Comparison of ENCODE assay signal across 15 cellular contexts in the genomic region with DNA sequence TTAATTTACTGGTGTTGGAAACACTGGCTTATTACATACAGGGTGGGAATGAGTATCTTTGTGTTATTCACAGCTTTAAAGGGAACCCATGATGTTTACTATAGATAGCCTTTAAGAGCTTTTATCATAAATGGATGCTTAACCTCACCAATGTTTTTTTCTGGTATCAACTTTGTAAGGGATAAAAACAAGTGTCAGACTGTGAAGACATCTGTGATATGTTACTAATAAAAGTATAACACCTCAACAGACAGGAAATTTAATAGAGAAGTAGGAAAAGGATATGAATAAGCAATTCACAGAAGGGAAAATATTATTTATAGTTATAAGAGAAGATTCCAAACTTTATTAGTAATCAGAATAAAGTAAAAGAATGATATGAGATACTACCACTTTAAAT. TPM values are rescaled to one million over a fixed set of nuclear protein-coding genes. Genes with fewer than 3 reads are reported as not detected.
DNase-seq lines count a peak whose midpoint lies in the region; ATAC-seq and TF ChIP-seq lines count a peak whose summit lies in the region.
"Had no signal": no experiment of that assay in that cellular context is flagged by ENCODE, and none has a peak within 500 bp of the region (broad histone marks: within the 10 kb centered on the region; RNA-seq: fewer than 3 reads in every experiment).

No MANE protein-coding gene starts in this region.

- no peak for TF ChIP-seq POLR2A in tibial nerve (IDR thresholded peaks at IDR 0.05)

- H3K4me1 ChIP-seq in OCI-LY3 (ENCODE audit: low read length) (peaks cover 43% of the 10 kb centered on the region), tibial nerve (peaks cover 0 to 3% (median 0%) of the 10 kb centered on the region in 4 donors)

- peak overlapping the region; percentile 92 for H3K27ac Mint-ChIP-seq in activated T-cell treated with anti-CD3 and anti-CD28 coated beads, Interleukin-2, amount 50 U/mL, for 72 hours
- H3K27ac Mint-ChIP-seq in stimulated activated effector memory CD8-positive, alpha-beta T cell treated with anti-CD3 and anti-CD28 coated beads, Interleukin-12 subunit alpha, Interleukin-12 subunit beta, amount 100 ng/mL, for 72 hours = peak overlapping the region; percentile 86

- H3K9me3 ChIP-seq in OCI-LY3 (ENCODE audit: insufficient read depth, low read length) (no peaks in the 10 kb centered on the region), tibial nerve (no peaks in the 10 kb centered on the region)

- H3K36me3 ChIP-seq in OCI-LY3 (replicated peaks; ENCODE audit: low read depth, low read length) (peaks cover 37% of the 10 kb centered on the region), tibial nerve (peaks cover 0 to 75% (median 7%) of the 10 kb centered on the region in 3 donors)

- H3K9ac ChIP-seq in OCI-LY3 (ENCODE audit: low read length) = no peak overlapping the region

- no peak for TF ChIP-seq EP300 in tibial nerve (IDR thresholded peaks at IDR 0.05)

- TF ChIP-seq CTCF in OCI-LY3 (IDR thresholded peaks at IDR 0.05; ENCODE audit: low read depth, low read length) (no peak), tibial nerve (IDR thresholded peaks at IDR 0.05) (no peak)

- H3K4me1 Mint-ChIP-seq in activated T-cell treated with anti-CD3 and anti-CD28 coated beads, Interleukin-2, amount 50 U/mL, for 72 hours (ENCODE audit: low read depth) = peaks cover 35% of the 10 kb centered on the region
- H3K4me1 Mint-ChIP-seq in stimulated activated effector memory CD8-positive, alpha-beta T cell treated with anti-CD3 and anti-CD28 coated beads, Interleukin-12 subunit alpha, Interleukin-12 subunit beta, amount 100 ng/mL, for 72 hours = peaks cover 46% of the 10 kb centered on the region

- peaks cover 13 to 33% of the 10 kb centered on the region in 2 donors for H3K36me3 Mint-ChIP-seq in activated T-cell treated with anti-CD3 and anti-CD28 coated beads, Interleukin-2, amount 50 U/mL, for 72 hours (ENCODE audit: insufficient read depth in 2 of 2)
- peaks cover 22% of the 10 kb centered on the region for H3K36me3 Mint-ChIP-seq in stimulated activated effector memory CD8-positive, alpha-beta T cell treated with anti-CD3 and anti-CD28 coated beads, Interleukin-12 subunit alpha, Interleukin-12 subunit beta, amount 100 ng/mL, for 72 hours

- H4K20me1 ChIP-seq in OCI-LY3 (ENCODE audit: insufficient read depth, low read length) = peaks cover 17% of the 10 kb centered on the region

- H3K4me3 Mint-ChIP-seq in activated T-cell treated with anti-CD3 and anti-CD28 coated beads, Interleukin-2, amount 50 U/mL, for 72 hours = no peak overlapping the region
- peak overlapping the region; percentile 15 for H3K4me3 Mint-ChIP-seq in stimulated activated effector memory CD8-positive, alpha-beta T cell treated with anti-CD3 and anti-CD28 coated beads, Interleukin-12 subunit alpha, Interleukin-12 subunit beta, amount 100 ng/mL, for 72 hours

- no peaks in the 10 kb centered on the region for H3K27me3 ChIP-seq in OCI-LY3 (ENCODE audit: low read depth, low read length)
- H3K27me3 ChIP-seq in tibial nerve = no peaks in the 10 kb centered on the region

- H2AFZ ChIP-seq in OCI-LY3 (ENCODE audit: low read depth, low read length) = no peak overlapping the region

- H3K27ac ChIP-seq in OCI-LY3 (ENCODE audit: low read length) = no peak overlapping the region
- no peak overlapping the region for H3K27ac ChIP-seq in tibial nerve

- no peak for DNase-seq in activated T-cell treated with anti-CD3 and anti-CD28 coated beads, Interleukin-2, amount 50 U/mL, for 72 hours
- DNase-seq in activated T-cell treated with anti-CD3 and anti-CD28 coated beads, Interleukin-2, amount 50 U/mL, for 1 hour = no peak
- DNase-seq in dermis blood vessel endothelial cell (peak; percentile 37), hippocampal formation (lab: John Stamatoyannopoulos, UW) (no peak), SIG-M5 treated with dmso at 0.1 percent for 504 hours (lab: John Stamatoyannopoulos, UW; ENCODE audit: unreplicated experiment) (no peak), tibial nerve (ENCODE audit: low spot score in 2 of 2) (no peak)
- no peak for DNase-seq in stimulated activated effector memory CD8-positive, alpha-beta T cell treated with anti-CD3 and anti-CD28 coated beads, Interleukin-12 subunit alpha, Interleukin-12 subunit beta, amount 100 ng/mL, for 72 hours (ENCODE audit: low spot score in 2 of 2)
- DNase-seq: AML-193, DMS153, KG1, NCI-H1048, NCI-H146, NCI-H2227 treated with DMSO at 0.1 percent for 48 hours, NCI-H526 had no signal

- no peaks in the 10 kb centered on the region for H3K9me3 Mint-ChIP-seq in activated T-cell treated with anti-CD3 and anti-CD28 coated beads, Interleukin-2, amount 50 U/mL, for 72 hours
- no peaks in the 10 kb centered on the region for H3K9me3 Mint-ChIP-seq in stimulated activated effector memory CD8-positive, alpha-beta T cell treated with anti-CD3 and anti-CD28 coated beads, Interleukin-12 subunit alpha, Interleukin-12 subunit beta, amount 100 ng/mL, for 72 hours

- H3K4me3 ChIP-seq in OCI-LY3 (ENCODE audit: low read length) (no peak overlapping the region), tibial nerve (no peak overlapping the region)

- H3K4me2 ChIP-seq in OCI-LY3 (ENCODE audit: low read length) = peak overlapping the region; percentile 22; the same call in 1 of the 2 replicates

- H3K79me2 ChIP-seq in OCI-LY3 (ENCODE audit: low read length) = no peaks in the 10 kb centered on the region; the same call in 1 of the 2 replicates

- ATAC-seq in activated T-cell treated with anti-CD3 and anti-CD28 coated beads, Interleukin-2, amount 50 U/mL, for 72 hours (replicated peaks in 1 of 2) = no peak
- peak; percentile 64 for ATAC-seq in stimulated activated effector memory CD8-positive, alpha-beta T cell treated with anti-CD3 and anti-CD28 coated beads, Interleukin-12 subunit alpha, Interleukin-12 subunit beta, amount 100 ng/mL, for 72 hours

- no peaks in the 10 kb centered on the region for H3K27me3 Mint-ChIP-seq in activated T-cell treated with anti-CD3 and anti-CD28 coated beads, Interleukin-2, amount 50 U/mL, for 72 hours (ENCODE audit: low read depth)

RNA-seq across cellular contexts. Expression of a gene that starts 46.3 kb away (rescaled TPM):
- total RNA-seq in activated T-cell treated with anti-CD3 and anti-CD28 coated beads, Interleukin-2, amount 50 U/mL, for 72 hours = 10 to 100 TPM; 44.5 to 45.7 TPM
- 129 and 166 TPM in 2 replicates for total RNA-seq in dermis blood vessel endothelial cell
- 100 to 1,000 TPM in 3 of 4 donors, 10 to 100 TPM in 1; 66.3 to 148 (median 121) TPM for total RNA-seq in tibial nerve

RNA-seq across cellular contexts. Expression of a gene that starts 54.8 kb away (rescaled TPM):
- total RNA-seq in activated T-cell treated with anti-CD3 and anti-CD28 coated beads, Interleukin-2, amount 50 U/mL, for 72 hours = 10 to 100 TPM; 22.8 to 24.8 TPM
- total RNA-seq in dermis blood vessel endothelial cell = 17.5 and 21.9 TPM in 2 replicates
- total RNA-seq in tibial nerve = 10 to 100 TPM; 12.6 to 16.1 (median 15.3) TPM

RNA-seq across cellular contexts. Expression of a gene that starts 55.2 kb away (rescaled TPM):
- 10 to 100 TPM; 45.7 to 55.0 TPM for total RNA-seq in activated T-cell treated with anti-CD3 and anti-CD28 coated beads, Interleukin-2, amount 50 U/mL, for 72 hours
- total RNA-seq in dermis blood vessel endothelial cell = 82.9 and 86.4 TPM in 2 replicates
- total RNA-seq in tibial nerve = 100 to 1,000 TPM; 107 to 120 (median 109) TPM
